1 cellular context compared by ENCODE assay signal in genomic region chr16:57840833-57841232, GRCh38.
TF ChIP-seq lines count a peak whose summit lies in the region.

No MANE protein-coding gene starts in this region.

TF ChIP-seq in HepG2, 621 proteins besides CTCF, POLR2A, EP300 and RAD21 (continued from another document and continues in another):
- no peak; the same call in 1 of the 2 replicates for TF ChIP-seq THAP9 (CRISPR knock-in tag; IDR thresholded peaks at IDR 0.05; ENCODE audit: borderline replicate concordance)
- TF ChIP-seq, protein P1, sequence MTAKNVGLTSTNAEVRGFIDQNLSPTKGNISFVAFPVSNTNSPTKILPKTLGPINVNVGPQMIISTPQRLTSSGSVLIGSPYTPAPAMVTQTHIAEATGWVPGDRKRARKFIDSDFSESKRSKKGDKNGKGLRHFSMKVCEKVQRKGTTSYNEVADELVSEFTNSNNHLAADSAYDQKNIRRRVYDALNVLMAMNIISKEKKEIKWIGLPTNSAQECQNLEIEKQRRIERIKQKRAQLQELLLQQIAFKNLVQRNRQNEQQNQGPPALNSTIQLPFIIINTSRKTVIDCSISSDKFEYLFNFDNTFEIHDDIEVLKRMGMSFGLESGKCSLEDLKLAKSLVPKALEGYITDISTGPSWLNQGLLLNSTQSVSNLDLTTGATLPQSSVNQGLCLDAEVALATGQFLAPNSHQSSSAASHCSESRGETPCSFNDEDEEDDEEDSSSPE (CRISPR knock-in tag; IDR thresholded peaks at IDR 0.05): no peak
- no peak for TF ChIP-seq CAMTA2 (CRISPR knock-in tag; IDR thresholded peaks at IDR 0.05; ENCODE audit: borderline replicate concordance)
- 0 out of 2 replicates have a peak, but pooled peaks have one; percentile 50 for TF ChIP-seq MAX (IDR thresholded peaks at IDR 0.05)
- TF ChIP-seq, protein P2, sequence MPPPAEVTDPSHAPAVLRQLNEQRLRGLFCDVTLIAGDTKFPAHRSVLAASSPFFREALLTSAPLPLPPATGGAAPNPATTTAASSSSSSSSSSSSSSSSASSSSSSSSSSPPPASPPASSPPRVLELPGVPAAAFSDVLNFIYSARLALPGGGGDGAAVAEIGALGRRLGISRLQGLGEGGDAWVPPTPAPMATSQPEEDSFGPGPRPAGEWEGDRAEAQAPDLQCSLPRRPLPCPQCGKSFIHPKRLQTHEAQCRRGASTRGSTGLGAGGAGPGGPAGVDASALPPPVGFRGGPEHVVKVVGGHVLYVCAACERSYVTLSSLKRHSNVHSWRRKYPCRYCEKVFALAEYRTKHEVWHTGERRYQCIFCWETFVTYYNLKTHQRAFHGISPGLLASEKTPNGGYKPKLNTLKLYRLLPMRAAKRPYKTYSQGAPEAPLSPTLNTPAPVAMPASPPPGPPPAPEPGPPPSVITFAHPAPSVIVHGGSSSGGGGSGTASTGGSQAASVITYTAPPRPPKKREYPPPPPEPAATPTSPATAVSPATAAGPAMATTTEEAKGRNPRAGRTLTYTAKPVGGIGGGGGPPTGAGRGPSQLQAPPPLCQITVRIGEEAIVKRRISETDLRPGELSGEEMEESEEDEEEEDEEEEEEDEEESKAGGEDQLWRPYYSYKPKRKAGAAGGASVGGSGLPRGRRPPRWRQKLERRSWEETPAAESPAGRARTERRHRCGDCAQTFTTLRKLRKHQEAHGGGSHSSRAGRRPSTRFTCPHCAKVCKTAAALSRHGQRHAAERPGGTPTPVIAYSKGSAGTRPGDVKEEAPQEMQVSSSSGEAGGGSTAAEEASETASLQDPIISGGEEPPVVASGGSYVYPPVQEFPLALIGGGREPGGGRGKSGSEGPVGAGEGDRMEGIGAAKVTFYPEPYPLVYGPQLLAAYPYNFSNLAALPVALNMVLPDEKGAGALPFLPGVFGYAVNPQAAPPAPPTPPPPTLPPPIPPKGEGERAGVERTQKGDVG (CRISPR knock-in tag; IDR thresholded peaks at IDR 0.05; ENCODE audit: borderline replicate concordance): no peak
- no peak for TF ChIP-seq HOXA5 (CRISPR knock-in tag; IDR thresholded peaks at IDR 0.05)
- no peak for TF ChIP-seq ZNF138 (CRISPR knock-in tag; IDR thresholded peaks at IDR 0.05; ENCODE audit: low read depth)
- TF ChIP-seq ZBTB42 (CRISPR knock-in tag; IDR thresholded peaks at IDR 0.05): no peak
- no peak for TF ChIP-seq E2F1 (CRISPR knock-in tag; IDR thresholded peaks at IDR 0.05)
- TF ChIP-seq, protein P3, sequence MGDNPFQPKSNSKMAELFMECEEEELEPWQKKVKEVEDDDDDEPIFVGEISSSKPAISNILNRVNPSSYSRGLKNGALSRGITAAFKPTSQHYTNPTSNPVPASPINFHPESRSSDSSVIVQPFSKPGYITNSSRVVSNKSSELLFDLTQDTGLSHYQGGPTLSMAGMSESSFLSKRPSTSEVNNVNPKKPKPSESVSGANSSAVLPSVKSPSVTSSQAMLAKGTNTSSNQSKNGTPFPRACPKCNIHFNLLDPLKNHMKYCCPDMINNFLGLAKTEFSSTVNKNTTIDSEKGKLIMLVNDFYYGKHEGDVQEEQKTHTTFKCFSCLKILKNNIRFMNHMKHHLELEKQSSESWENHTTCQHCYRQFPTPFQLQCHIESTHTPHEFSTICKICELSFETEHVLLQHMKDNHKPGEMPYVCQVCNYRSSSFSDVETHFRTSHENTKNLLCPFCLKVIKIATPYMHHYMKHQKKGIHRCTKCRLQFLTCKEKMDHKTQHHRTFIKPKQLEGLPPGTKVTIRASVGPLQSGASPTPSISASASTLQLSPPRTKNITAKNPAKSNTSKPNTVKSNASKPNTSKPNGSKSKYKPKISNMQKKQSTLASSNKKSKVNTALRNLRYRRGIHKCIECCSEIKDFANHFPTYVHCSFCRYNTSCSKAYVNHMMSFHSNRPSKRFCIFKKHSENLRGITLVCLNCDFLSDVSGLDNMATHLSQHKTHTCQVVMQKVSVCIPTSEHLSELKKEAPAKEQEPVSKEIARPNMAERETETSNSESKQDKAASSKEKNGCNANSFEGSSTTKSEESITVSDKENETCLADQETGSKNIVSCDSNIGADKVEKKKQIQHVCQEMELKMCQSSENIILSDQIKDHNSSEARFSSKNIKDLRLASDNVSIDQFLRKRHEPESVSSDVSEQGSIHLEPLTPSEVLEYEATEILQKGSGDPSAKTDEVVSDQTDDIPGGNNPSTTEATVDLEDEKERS (CRISPR knock-in tag; IDR thresholded peaks at IDR 0.05): no peak
- peak; percentile 62; the same call in 1 of the 2 replicates for TF ChIP-seq CREM (IDR thresholded peaks at IDR 0.05)
- TF ChIP-seq CREM (CRISPR knock-in tag; IDR thresholded peaks at IDR 0.05): no peak
- TF ChIP-seq RCOR2 (CRISPR knock-in tag; IDR thresholded peaks at IDR 0.05): peak; percentile 94
- TF ChIP-seq TRIM22 (IDR thresholded peaks at IDR 0.05): no peak
- no peak for TF ChIP-seq POLR2AphosphoS2 (IDR thresholded peaks at IDR 0.05; ENCODE audit: low read depth, low read length)
- no peak for TF ChIP-seq FOSL1 (CRISPR knock-in tag; IDR thresholded peaks at IDR 0.05; ENCODE audit: borderline replicate concordance)
- TF ChIP-seq AKAP8 (CRISPR knock-in tag; IDR thresholded peaks at IDR 0.05): no peak
- 0 out of 4 replicates have a peak, but pooled peaks of 1 of the 2 experiments have one; percentile 3 for TF ChIP-seq MAFK (conservative IDR thresholded peaks at IDR 0.05 in 1 of 2, IDR thresholded peaks at IDR 0.05 in 1 of 2; ENCODE audit: low read length in 2 of 2)
- no peak for TF ChIP-seq ZBTB44 (CRISPR knock-in tag; IDR thresholded peaks at IDR 0.05)
- TF ChIP-seq CBX2 (IDR thresholded peaks at IDR 0.05; ENCODE audit: low read depth, low read length): no peak
- no peak for TF ChIP-seq CBX2 (CRISPR knock-in tag; IDR thresholded peaks at IDR 0.05; ENCODE audit: low read depth)
- no peak for TF ChIP-seq ZNF460 (CRISPR knock-in tag; IDR thresholded peaks at IDR 0.05; ENCODE audit: borderline replicate concordance)
- TF ChIP-seq ZNF24 (IDR thresholded peaks at IDR 0.05): no peak
- no peak for TF ChIP-seq ZNF549 (CRISPR knock-in tag; IDR thresholded peaks at IDR 0.05)
- no peak for TF ChIP-seq MNT (IDR thresholded peaks at IDR 0.05)
- no peak for TF ChIP-seq RORA (CRISPR knock-in tag; IDR thresholded peaks at IDR 0.05)
- no peak for TF ChIP-seq EZH2 (conservative IDR thresholded peaks at IDR 0.05; ENCODE audit: low read depth, low read length)
- no peak for TF ChIP-seq ZMAT3 (CRISPR knock-in tag; conservative IDR thresholded peaks at IDR 0.05)
- TF ChIP-seq HMG20B (CRISPR knock-in tag; conservative IDR thresholded peaks at IDR 0.05): peak; percentile 30; the same call in 1 of the 2 replicates
- TF ChIP-seq ZNF501 (CRISPR knock-in tag; IDR thresholded peaks at IDR 0.05): peak; percentile 12; the same call in 1 of the 2 replicates
- TF ChIP-seq WIZ (CRISPR knock-in tag; IDR thresholded peaks at IDR 0.05): no peak
- peak; percentile 71 for TF ChIP-seq ZFP90 (CRISPR knock-in tag; IDR thresholded peaks at IDR 0.05; ENCODE audit: borderline replicate concordance)
- TF ChIP-seq, protein P4, sequence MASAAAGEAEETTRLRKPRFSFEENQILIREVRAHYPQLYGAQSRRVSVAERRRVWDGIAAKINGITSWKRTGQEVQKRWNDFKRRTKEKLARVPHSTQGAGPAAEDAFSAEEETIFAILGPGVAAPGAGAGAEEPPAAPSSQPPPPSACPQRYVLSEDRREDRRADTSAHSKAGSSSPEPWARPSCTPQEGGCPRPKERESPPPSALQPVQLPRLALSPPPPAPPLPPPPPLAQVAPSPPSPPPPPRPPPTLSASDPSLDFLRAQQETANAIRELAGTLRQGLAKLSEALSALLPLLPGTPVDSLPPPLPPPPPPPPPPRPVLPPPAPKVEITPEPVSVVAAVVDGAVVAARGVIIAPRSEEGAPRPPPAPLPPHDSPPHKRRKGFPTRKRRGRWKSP (CRISPR knock-in tag; IDR thresholded peaks at IDR 0.05): peak; percentile 57; the same call in 1 of the 2 replicates
- no peak for TF ChIP-seq ZFP62 (CRISPR knock-in tag; IDR thresholded peaks at IDR 0.05)
- TF ChIP-seq SIX4 (CRISPR knock-in tag; IDR thresholded peaks at IDR 0.05): no peak
- no peak for TF ChIP-seq U2AF1 (optimal IDR thresholded peaks at IDR 0.05; ENCODE audit: low read depth, low read length)
- TF ChIP-seq NFE2L2 (IDR thresholded peaks at IDR 0.05; ENCODE audit: low read length): no peak
- no peak for TF ChIP-seq GABPB1 (CRISPR knock-in tag; IDR thresholded peaks at IDR 0.05)
- no peak for TF ChIP-seq NR1H2 (CRISPR knock-in tag; IDR thresholded peaks at IDR 0.05; ENCODE audit: borderline replicate concordance, low read depth)
- peak; percentile 83 for TF ChIP-seq HDAC1 (CRISPR knock-in tag; IDR thresholded peaks at IDR 0.05)
- TF ChIP-seq ZNF180 (CRISPR knock-in tag; IDR thresholded peaks at IDR 0.05; ENCODE audit: borderline replicate concordance, low read depth): no peak
- 0 out of 2 replicates have a peak, but pooled peaks have one; percentile 26 for TF ChIP-seq SSRP1 (CRISPR knock-in tag; IDR thresholded peaks at IDR 0.05)
- TF ChIP-seq SP4 (CRISPR knock-in tag; IDR thresholded peaks at IDR 0.05): no peak
